Comparison of ENCODE assay signal across 8 cellular contexts in the genomic region with DNA sequence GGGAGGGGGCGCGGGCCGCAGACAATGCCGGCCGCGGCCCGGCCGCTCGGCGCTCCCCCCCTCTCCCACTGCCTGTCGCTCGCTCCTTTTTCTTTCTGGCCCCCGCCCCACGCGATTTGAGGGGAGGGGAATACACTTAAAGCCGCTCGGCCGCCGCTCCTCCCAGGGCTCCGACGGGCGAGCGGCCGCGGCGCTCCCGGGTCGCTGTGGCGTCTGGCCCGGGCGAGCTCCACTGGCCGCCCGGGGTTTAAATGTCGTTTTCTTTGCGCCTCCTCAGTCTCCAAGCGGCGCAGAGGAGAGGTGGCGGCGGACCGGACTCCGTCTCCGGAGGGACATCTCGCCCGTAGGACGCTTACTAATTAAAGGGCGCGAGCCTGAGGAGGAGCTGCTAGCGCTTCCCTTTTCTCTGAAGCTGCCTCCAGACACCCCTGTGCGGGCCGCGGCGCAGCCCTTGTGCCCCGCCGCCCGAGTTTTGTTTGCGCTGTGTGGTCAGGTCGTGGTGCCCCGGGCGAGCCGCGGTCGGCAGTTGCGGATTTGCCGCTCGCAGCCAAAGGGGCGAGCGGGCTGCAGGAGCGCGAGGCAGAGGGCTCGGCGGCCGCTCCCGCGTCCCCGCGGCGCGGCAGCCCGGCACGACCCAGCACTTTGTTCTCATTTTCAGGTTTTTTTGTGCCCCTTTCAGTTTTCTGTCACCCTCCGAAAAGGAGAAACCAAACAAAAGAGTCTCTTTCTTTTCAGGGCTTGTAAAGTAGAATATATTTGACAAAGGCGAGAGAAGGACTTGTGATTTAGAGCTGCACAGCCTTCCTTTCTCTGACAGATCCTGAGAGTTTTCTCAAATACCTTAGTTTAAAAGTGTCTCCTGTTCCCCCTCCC. TPM values are rescaled to one million over a fixed set of nuclear protein-coding genes. Genes with fewer than 3 reads are reported as not detected.
A peak's percentile ranks its signal among the peaks of the same experiment; 100 is the strongest.
DNase-seq lines count a peak whose midpoint lies in the region; ATAC-seq and TF ChIP-seq lines count a peak whose summit lies in the region.

No MANE protein-coding gene starts in this region.

- H3K9me3 Mint-ChIP-seq in activated T-cell treated with anti-CD3 and anti-CD28 coated beads, Interleukin-2, amount 50 U/mL, for 72 hours, result no peaks in the 10 kb centered on the region
- H3K9me3 Mint-ChIP-seq in natural killer cell treated with Interleukin-12 subunit alpha and Interleukin-12 subunit beta and Interleukin-15 and Interleukin-18, amount 100 ng/mL, for 72 hours, result no peaks in the 10 kb centered on the region

- peak; percentile 37 for DNase-seq in NCI-H526 treated with DMSO at 0.1 percent for 48 hours (lab: John Stamatoyannopoulos, UW)
- DNase-seq in activated T-cell treated with anti-CD3 and anti-CD28 coated beads, Interleukin-2, amount 50 U/mL, for 72 hours, result peak; percentile 32 to 44
- no peak for DNase-seq in fibroblast of mammary gland (ENCODE audit: low read depth)
- DNase-seq in natural killer cell treated with Interleukin-12 subunit alpha and Interleukin-12 subunit beta and Interleukin-15 and Interleukin-18, amount 100 ng/mL, for 72 hours (ENCODE audit: low spot score), result peak; percentile 62
- DNase-seq in NCI-H1436 treated with DMSO at 0.1 percent for 48 hours (lab: John Stamatoyannopoulos, UW), result no peak

- ATAC-seq in activated T-cell treated with anti-CD3 and anti-CD28 coated beads, Interleukin-2, amount 50 U/mL, for 72 hours (replicated peaks in 1 of 2), result no peak
- ATAC-seq in natural killer cell treated with Interleukin-12 subunit alpha and Interleukin-12 subunit beta and Interleukin-15 and Interleukin-18, amount 100 ng/mL, for 72 hours, result no peak
- no peak for ATAC-seq in GM18873 (IDR thresholded peaks at IDR 0.05; ENCODE audit: low FRiP score, unreplicated experiment)
- no peak for ATAC-seq in HG02938 (IDR thresholded peaks at IDR 0.05; ENCODE audit: unreplicated experiment)

- peaks cover 7 to 10% of the 10 kb centered on the region in 2 donors for H3K36me3 Mint-ChIP-seq in activated T-cell treated with anti-CD3 and anti-CD28 coated beads, Interleukin-2, amount 50 U/mL, for 72 hours (ENCODE audit: insufficient read depth in 2 of 2)
- H3K36me3 Mint-ChIP-seq in natural killer cell treated with Interleukin-12 subunit alpha and Interleukin-12 subunit beta and Interleukin-15 and Interleukin-18, amount 100 ng/mL, for 72 hours, result no peaks in the 10 kb centered on the region

- H3K27ac Mint-ChIP-seq in activated T-cell treated with anti-CD3 and anti-CD28 coated beads, Interleukin-2, amount 50 U/mL, for 72 hours, result peak overlapping the region; percentile 83
- H3K27ac Mint-ChIP-seq in natural killer cell treated with Interleukin-12 subunit alpha and Interleukin-12 subunit beta and Interleukin-15 and Interleukin-18, amount 100 ng/mL, for 72 hours, result peak overlapping the region in 1 of 2 donors; percentile 8

- TF ChIP-seq CTCF in GM12875 (IDR thresholded peaks at IDR 0.05; ENCODE audit: borderline replicate concordance, insufficient read depth, low read depth, low read length) (no peak), fibroblast of mammary gland (conservative IDR thresholded peaks at IDR 0.05; ENCODE audit: control insufficient read depth, insufficient read depth, low read depth, low read length) (no peak)

- peak overlapping the region; percentile 70 for H3K4me3 ChIP-seq in GM12875 (ENCODE audit: low read depth, low read length)
- H3K4me3 ChIP-seq in fibroblast of mammary gland (ENCODE audit: control insufficient read depth, low read depth, low read length), result peak overlapping the region; percentile 76

- H3K4me3 Mint-ChIP-seq in activated T-cell treated with anti-CD3 and anti-CD28 coated beads, Interleukin-2, amount 50 U/mL, for 72 hours, result peak overlapping the region; percentile 87 to 92
- H3K4me3 Mint-ChIP-seq in natural killer cell treated with Interleukin-12 subunit alpha and Interleukin-12 subunit beta and Interleukin-15 and Interleukin-18, amount 100 ng/mL, for 72 hours, result peak overlapping the region; percentile 78

- H3K4me1 Mint-ChIP-seq in activated T-cell treated with anti-CD3 and anti-CD28 coated beads, Interleukin-2, amount 50 U/mL, for 72 hours (ENCODE audit: low read depth), result peaks cover 38% of the 10 kb centered on the region
- H3K4me1 Mint-ChIP-seq in natural killer cell treated with Interleukin-12 subunit alpha and Interleukin-12 subunit beta and Interleukin-15 and Interleukin-18, amount 100 ng/mL, for 72 hours (ENCODE audit: low read depth in 2 of 2), result peaks cover 30 to 36% of the 10 kb centered on the region in 2 donors

- peaks cover 20% of the 10 kb centered on the region for H3K27me3 Mint-ChIP-seq in activated T-cell treated with anti-CD3 and anti-CD28 coated beads, Interleukin-2, amount 50 U/mL, for 72 hours (ENCODE audit: low read depth)
- peaks cover 9 to 18% of the 10 kb centered on the region in 2 donors for H3K27me3 Mint-ChIP-seq in natural killer cell treated with Interleukin-12 subunit alpha and Interleukin-12 subunit beta and Interleukin-15 and Interleukin-18, amount 100 ng/mL, for 72 hours

RNA-seq across cellular contexts. Expression of a gene that starts 1.5 kb away (rescaled TPM):
- total RNA-seq in activated T-cell treated with anti-CD3 and anti-CD28 coated beads, Interleukin-2, amount 50 U/mL, for 72 hours, result 1 to 10 TPM; 6.9 to 8.6 TPM
- 1 to 10 TPM; 7.8 to 9.8 TPM for total RNA-seq in natural killer cell treated with Interleukin-12 subunit alpha and Interleukin-12 subunit beta and Interleukin-15 and Interleukin-18, amount 100 ng/mL, for 72 hours

Comparison
In these comparisons a context has a peak if more than half of its experiments do, and no peak if none do; other contexts are left out.
1. DNase-seq: peak in NCI-H526 treated with DMSO at 0.1 percent for 48 hours (single experiment), activated T-cell treated with anti-CD3 and anti-CD28 coated beads, Interleukin-2, amount 50 U/mL, for 72 hours (2 of 2) and natural killer cell treated with Interleukin-12 subunit alpha and Interleukin-12 subunit beta and Interleukin-15 and Interleukin-18, amount 100 ng/mL, for 72 hours (single experiment); none in fibroblast of mammary gland (single experiment) and NCI-H1436 treated with DMSO at 0.1 percent for 48 hours (single experiment).